In genomic region chr13:89910166-89910565, GRCh38 we compare ENCODE assay signal across 25 cellular contexts.
"Had no signal": no experiment of that assay in that cellular context is flagged by ENCODE, and none has a peak within 500 bp of the region (broad histone marks: within the 10 kb centered on the region; RNA-seq: fewer than 3 reads in every experiment).

No MANE protein-coding gene starts in this region.

- H3K4me3 Mint-ChIP-seq: mesothelial cell of epicardium; naive B cell; natural killer cell; nephron progenitor cell; neural progenitor cell; stimulated activated naive B cell treated with anti-CD40 and anti-IgM and Interleukin-4, amounts not matched to agents 10 μg/mL and 1 μg/mL and 100 μg/mL, for 72 hours; stimulated activated naive CD8-positive, alpha-beta T cell treated with anti-CD3 and anti-CD28 coated beads, Interleukin-15, Interleukin-2, amounts not matched to agents 100 ng/mL and 50 ng/mL, for 24 hours had no signal

- H3K27ac ChIP-seq: left lung, neural progenitor cell, ovary, right atrium auricular region, right lobe of liver, testis, thyroid gland, transverse colon, upper lobe of left lung had no signal

- H3K4me1 ChIP-seq: left lung, neural progenitor cell, right atrium auricular region, right lobe of liver, testis, thyroid gland, transverse colon, upper lobe of left lung had no signal

- DNase-seq: hippocampal formation; left colon; mesendoderm; naive B cell; natural killer cell; nephron progenitor cell; ovary; right lobe of liver; stimulated activated CD4-positive, alpha-beta T cell treated with anti-CD3 and anti-CD28 coated beads, Interleukin-1b, Interleukin-23, amount 100 ng/mL, for 48 hours; stimulated activated CD4-positive, alpha-beta T cell treated with anti-CD3 and anti-CD28 coated beads, Interleukin-2, amount 100 ng/mL, for 48 hours; stimulated activated CD4-positive, alpha-beta T cell treated with anti-CD3 and anti-CD28 coated beads, Interleukin-4, amount 100 ng/mL, for 4 hours; stimulated activated CD8-positive, alpha-beta memory T cell treated with anti-CD3 and anti-CD28 coated beads, Interleukin-4, amount 100 ng/mL, for 48 hours; stimulated activated naive B cell treated with anti-CD40 and anti-IgM and Interleukin-4, amounts not matched to agents 10 μg/mL and 1 μg/mL and 100 μg/mL, for 72 hours; testis; thyroid gland; transverse colon had no signal

- ATAC-seq: left colon; left lung; natural killer cell; stimulated activated naive B cell treated with anti-CD40 and anti-IgM and Interleukin-4, amounts not matched to agents 10 μg/mL and 1 μg/mL and 100 μg/mL, for 72 hours had no signal

- H3K27me3 Mint-ChIP-seq: naive B cell; progenitor cell of endocrine pancreas; stimulated activated naive B cell treated with anti-CD40 and anti-IgM and Interleukin-4, amounts not matched to agents 10 μg/mL and 1 μg/mL and 100 μg/mL, for 72 hours; stimulated activated naive CD8-positive, alpha-beta T cell treated with anti-CD3 and anti-CD28 coated beads, Interleukin-15, Interleukin-2, amounts not matched to agents 100 ng/mL and 50 ng/mL, for 24 hours had no signal

- H3K9me3 ChIP-seq: ovary, right atrium auricular region, right lobe of liver, testis, thyroid gland, transverse colon, upper lobe of left lung had no signal

- H3K27ac Mint-ChIP-seq: mesothelial cell of epicardium; naive B cell; natural killer cell; nephron progenitor cell; neural progenitor cell; progenitor cell of endocrine pancreas; stimulated activated naive B cell treated with anti-CD40 and anti-IgM and Interleukin-4, amounts not matched to agents 10 μg/mL and 1 μg/mL and 100 μg/mL, for 72 hours; stimulated activated naive CD8-positive, alpha-beta T cell treated with anti-CD3 and anti-CD28 coated beads, Interleukin-15, Interleukin-2, amounts not matched to agents 100 ng/mL and 50 ng/mL, for 24 hours had no signal

- H3K27me3 ChIP-seq: left lung, neural progenitor cell, ovary, right atrium auricular region, right lobe of liver, testis, thyroid gland, transverse colon, upper lobe of left lung had no signal

- H3K4me1 Mint-ChIP-seq: mesothelial cell of epicardium; naive B cell; natural killer cell; neural progenitor cell; stimulated activated naive B cell treated with anti-CD40 and anti-IgM and Interleukin-4, amounts not matched to agents 10 μg/mL and 1 μg/mL and 100 μg/mL, for 72 hours had no signal

- H3K9me3 Mint-ChIP-seq: neural progenitor cell had no signal

- H3K36me3 ChIP-seq: left lung, neural progenitor cell, ovary, right atrium auricular region, right lobe of liver, thyroid gland, transverse colon, upper lobe of left lung had no signal

- H3K4me3 ChIP-seq: left lung, lung, neural progenitor cell, ovary, right atrium auricular region, right lobe of liver, smooth muscle cell, testis, thyroid gland, transverse colon, upper lobe of left lung had no signal

- H3K36me3 Mint-ChIP-seq: naive B cell; natural killer cell; neural progenitor cell; stimulated activated naive B cell treated with anti-CD40 and anti-IgM and Interleukin-4, amounts not matched to agents 10 μg/mL and 1 μg/mL and 100 μg/mL, for 72 hours had no signal
